Comparison of ENCODE assay signal across 14 cellular contexts in genomic region chrX:16797358-16797757, GRCh38. TPM values are rescaled to one million over a fixed set of nuclear protein-coding genes. Genes with fewer than 3 reads are reported as not detected.
DNase-seq lines count a peak whose midpoint lies in the region; TF ChIP-seq lines count a peak whose summit lies in the region.
"Had no signal": no experiment of that assay in that cellular context is flagged by ENCODE, and none has a peak within 500 bp of the region (broad histone marks: within the 10 kb centered on the region; RNA-seq: fewer than 3 reads in every experiment).

No MANE protein-coding gene starts in this region.

- H3F3A ChIP-seq in GM23248 (ENCODE audit: insufficient read depth): peaks cover 13% of the 10 kb centered on the region; the same call in 1 of the 2 replicates

- H3K4me2 ChIP-seq in GM23248 (ENCODE audit: unreplicated experiment) (peak overlapping the region; percentile 57), mesenchymal stem cell (ENCODE audit: low read length, poor library complexity, severe bottlenecking) (no peak overlapping the region)

- peaks cover 44% of the 10 kb centered on the region for H3K79me2 ChIP-seq in GM23248 (ENCODE audit: insufficient read depth)

- H3K36me3 ChIP-seq in GM23248 (ENCODE audit: low read depth) (no peaks in the 10 kb centered on the region), mesenchymal stem cell (ENCODE audit: control insufficient read depth in 1 of 2, insufficient read depth in 2 of 2, low read depth in 1 of 2, low read length in 2 of 2) (peaks cover 0 to 35% of the 10 kb centered on the region in 2 experiments)

- H2AFZ ChIP-seq in GM23248 (no peak overlapping the region), mesenchymal stem cell (ENCODE audit: low read depth, low read length) (no peak overlapping the region)

- no peak overlapping the region for H4K91ac ChIP-seq in mesenchymal stem cell (ENCODE audit: low read length)

- no peaks in the 10 kb centered on the region for H3K9me2 ChIP-seq in GM23248 (ENCODE audit: insufficient read depth)

- H2BK12ac ChIP-seq in mesenchymal stem cell (ENCODE audit: low read length in 2 of 2): no peak overlapping the region

- H3K27ac ChIP-seq in GM23248 (peak overlapping the region; percentile 85), mesenchymal stem cell (ENCODE audit: low read length, poor library complexity, severe bottlenecking) (no peak overlapping the region)

- peaks cover 7% of the 10 kb centered on the region for H3K36me3 Mint-ChIP-seq in activated naive CD8-positive, alpha-beta T cell treated with anti-CD3 and anti-CD28 coated beads for 36 hours
- H3K36me3 Mint-ChIP-seq: activated naive CD4-positive, alpha-beta T cell treated with anti-CD3 and anti-CD28 coated beads, Interleukin-2, amount 50 U/mL, for 72 hours had no signal

- no peak overlapping the region for H3K23ac ChIP-seq in mesenchymal stem cell (ENCODE audit: low read length in 2 of 2)

- no peak overlapping the region for H2BK5ac ChIP-seq in mesenchymal stem cell (ENCODE audit: low read depth, low read length, poor library complexity, severe bottlenecking)

- peaks cover 7% of the 10 kb centered on the region for H3K4me1 Mint-ChIP-seq in activated naive CD8-positive, alpha-beta T cell treated with anti-CD3 and anti-CD28 coated beads for 36 hours

- 50 to 53% methylated on average over 5 of the region's 5 CpGs for WGBS in GM23248 (ENCODE audit: low coverage in 1 of 2, low lambda C conversion rate in 2 of 2, missing lambda C conversion rate in 2 of 2), 2 experiments
- WGBS in mesenchymal stem cell: 95% methylated on average over 4 of the region's 5 CpGs

- H4K8ac ChIP-seq in mesenchymal stem cell (ENCODE audit: low read length): no peak overlapping the region

- H2AK5ac ChIP-seq in mesenchymal stem cell (ENCODE audit: low read length, severe bottlenecking): no peak overlapping the region

- no peaks in the 10 kb centered on the region for H3K9me3 Mint-ChIP-seq in activated naive CD8-positive, alpha-beta T cell treated with anti-CD3 and anti-CD28 coated beads for 36 hours
- H3K9me3 Mint-ChIP-seq: activated naive CD4-positive, alpha-beta T cell treated with anti-CD3 and anti-CD28 coated beads, Interleukin-2, amount 50 U/mL, for 72 hours; neural crest cell had no signal

- TF ChIP-seq CTCF in astrocyte of the spinal cord (IDR thresholded peaks at IDR 0.05; ENCODE audit: low read depth, low read length): no peak

- H3K14ac ChIP-seq in mesenchymal stem cell (ENCODE audit: low read length in 2 of 2): no peak overlapping the region

- H3K4me1 ChIP-seq in GM23248 (ENCODE audit: insufficient read depth) (peaks cover 10% of the 10 kb centered on the region), mesenchymal stem cell (ENCODE audit: control insufficient read depth, insufficient read depth, low read depth, low read length) (no peaks in the 10 kb centered on the region)

- in situ Hi-C loops in GM23248 (cut with MboI): no loop called here
- in situ Hi-C loops in astrocyte of the spinal cord (cut with HindIII; ENCODE audit: low sequenced_read_pairs): no loop called here

- no peaks in the 10 kb centered on the region for H4K20me1 ChIP-seq in GM23248 (ENCODE audit: insufficient read depth)

- DNase-seq in AG08396 (ENCODE audit: low spot score) (peak; percentile 15), GM23248 (peak; percentile 68), astrocyte of the spinal cord (ENCODE audit: low read depth, low spot score) (peak; percentile 14), mesenchymal stem cell (no peak), NCI-H1694 (lab: John Stamatoyannopoulos, UW) (no peak), activated gamma-delta T cell treated with Interleukin-2 at 50 U/mL for 16 hours (no peak)
- DNase-seq in stimulated activated naive CD4-positive, alpha-beta T cell treated with Interleukin-2 at 50 U/mL for 16 hours (lab: John Stamatoyannopoulos, UW): no peak
- DNase-seq in activated naive CD8-positive, alpha-beta T cell treated with anti-CD3 and anti-CD28 coated beads for 36 hours: no peak
- DNase-seq: activated CD4-positive, alpha-beta T cell treated with anti-CD3 and anti-CD28 coated beads, Interleukin-2, amount 50 U/mL, for 4 hours; Calu3; erythroblast; NCI-H1105 treated with DMSO at 0.1 percent for 48 hours had no signal

- H3K27ac Mint-ChIP-seq in activated naive CD8-positive, alpha-beta T cell treated with anti-CD3 and anti-CD28 coated beads for 36 hours: no peak overlapping the region
- H3K27ac Mint-ChIP-seq: activated naive CD4-positive, alpha-beta T cell treated with anti-CD3 and anti-CD28 coated beads, Interleukin-2, amount 50 U/mL, for 72 hours had no signal

- H3K79me1 ChIP-seq in mesenchymal stem cell (replicated peaks; ENCODE audit: low read length, poor library complexity, severe bottlenecking): no peaks in the 10 kb centered on the region

- H3K4me3 Mint-ChIP-seq in activated naive CD8-positive, alpha-beta T cell treated with anti-CD3 and anti-CD28 coated beads for 36 hours: no peak overlapping the region
- H3K4me3 Mint-ChIP-seq: neural crest cell had no signal

- no peaks in the 10 kb centered on the region for H3K27me3 ChIP-seq in GM23248 (replicated peaks; ENCODE audit: insufficient read depth)
- no peaks in the 10 kb centered on the region for H3K27me3 ChIP-seq in mesenchymal stem cell (ENCODE audit: control insufficient read depth in 1 of 2, insufficient read depth in 1 of 2, low read length in 2 of 2)

- no peak overlapping the region for H2BK120ac ChIP-seq in mesenchymal stem cell (ENCODE audit: low read depth, low read length)

- H3K18ac ChIP-seq in mesenchymal stem cell (ENCODE audit: low read depth in 1 of 2, low read length in 2 of 2): no peak overlapping the region

- no peaks in the 10 kb centered on the region for H3K27me3 Mint-ChIP-seq in activated naive CD8-positive, alpha-beta T cell treated with anti-CD3 and anti-CD28 coated beads for 36 hours

- H3K4me3 ChIP-seq in GM23248: no peak overlapping the region
- H3K4me3 ChIP-seq in astrocyte of the spinal cord (ENCODE audit: low read depth, low read length): no peak overlapping the region
- peak overlapping the region in 1 of 2 experiments; percentile 0 for H3K4me3 ChIP-seq in mesenchymal stem cell (ENCODE audit: insufficient read depth in 1 of 2, low read depth in 1 of 2, low read length in 2 of 2)

- H3K9ac ChIP-seq in GM23248 (peak overlapping the region; percentile 55), mesenchymal stem cell (ENCODE audit: low read length) (peak overlapping the region; percentile 51)

- no peaks in the 10 kb centered on the region for H3K9me3 ChIP-seq in GM23248 (ENCODE audit: low read depth)
- H3K9me3 ChIP-seq in mesenchymal stem cell (ENCODE audit: control insufficient read depth, low read length): no peaks in the 10 kb centered on the region

- H3K4ac ChIP-seq in mesenchymal stem cell (ENCODE audit: low read depth in 1 of 2, low read length in 2 of 2): no peak overlapping the region

- no peak overlapping the region for H2BK15ac ChIP-seq in mesenchymal stem cell (ENCODE audit: low read depth, poor library complexity, severe bottlenecking)

RNA-seq across cellular contexts. Expression of gene TXLNG, which starts 11.1 kb away (rescaled TPM):
- total RNA-seq in GM23248 (2014; rRNA removed; shearing (Covaris generic)): 6.1 and 6.4 TPM in 2 replicates
- polyA plus RNA-seq in GM23248 (2016; fragmentation: Nextera tagmentation; extraction: Ambion mirVana): 4.1 and 4.4 TPM in 2 replicates
- 7.6 TPM for polyA plus RNA-seq in mesenchymal stem cell (2013, experiment 1 of 2)
- polyA plus RNA-seq in mesenchymal stem cell (2013, experiment 2 of 2): 7.9 TPM
- 10 to 100 TPM; 27.5 to 28.1 TPM for total RNA-seq in activated naive CD8-positive, alpha-beta T cell treated with anti-CD3 and anti-CD28 coated beads for 36 hours

Comparison
In these comparisons a context has a peak if more than half of its experiments do, and no peak if none do; other contexts are left out.
1. DNase-seq: peak in AG08396 (single experiment), GM23248 (single experiment) and astrocyte of the spinal cord (single experiment); none in mesenchymal stem cell (single experiment), stimulated activated naive CD4-positive, alpha-beta T cell treated with Interleukin-2 at 50 U/mL for 16 hours (single experiment), NCI-H1694 (single experiment), activated gamma-delta T cell treated with Interleukin-2 at 50 U/mL for 16 hours (single experiment) and activated naive CD8-positive, alpha-beta T cell treated with anti-CD3 and anti-CD28 coated beads for 36 hours (single experiment).